ENCODE assay signal across 1 cellular context in the genomic region with DNA sequence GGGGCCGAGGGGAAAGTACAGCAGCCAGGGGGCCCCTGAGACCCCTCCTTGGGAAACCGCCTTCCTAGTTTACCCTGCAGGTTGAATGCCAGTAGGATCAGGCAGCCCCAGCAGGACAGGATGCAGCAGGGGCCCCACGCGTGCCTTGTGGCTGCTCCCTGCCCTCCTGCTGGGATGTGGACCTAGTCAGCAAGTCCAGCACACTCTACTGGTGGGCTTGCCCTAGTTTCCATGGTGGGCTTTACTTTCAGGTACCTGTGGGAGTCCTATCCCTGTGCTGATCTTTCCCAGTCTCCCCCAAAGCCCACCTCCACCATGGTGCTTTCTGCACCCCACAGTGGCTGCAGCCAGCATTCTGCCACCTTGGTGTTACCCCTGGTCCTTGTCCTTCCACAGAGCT.
A peak's percentile ranks its signal among the peaks of the same experiment; 100 is the strongest.
TF ChIP-seq lines count a peak whose summit lies in the region.

No MANE protein-coding gene starts in this region.

TF ChIP-seq in HEK293, 187 proteins besides CTCF, POLR2A, EP300 and RAD21 (continued from another document):
- no peak for TF ChIP-seq ZNF624 (tag by site-specific recombination; IDR thresholded peaks at IDR 0.05)
- peak; percentile 51; the same call in 1 of the 2 replicates for TF ChIP-seq ZIC2 (tag by site-specific recombination; IDR thresholded peaks at IDR 0.05)
- TF ChIP-seq RBAK (tag by site-specific recombination; IDR thresholded peaks at IDR 0.05), result no peak
